In the genomic region with DNA sequence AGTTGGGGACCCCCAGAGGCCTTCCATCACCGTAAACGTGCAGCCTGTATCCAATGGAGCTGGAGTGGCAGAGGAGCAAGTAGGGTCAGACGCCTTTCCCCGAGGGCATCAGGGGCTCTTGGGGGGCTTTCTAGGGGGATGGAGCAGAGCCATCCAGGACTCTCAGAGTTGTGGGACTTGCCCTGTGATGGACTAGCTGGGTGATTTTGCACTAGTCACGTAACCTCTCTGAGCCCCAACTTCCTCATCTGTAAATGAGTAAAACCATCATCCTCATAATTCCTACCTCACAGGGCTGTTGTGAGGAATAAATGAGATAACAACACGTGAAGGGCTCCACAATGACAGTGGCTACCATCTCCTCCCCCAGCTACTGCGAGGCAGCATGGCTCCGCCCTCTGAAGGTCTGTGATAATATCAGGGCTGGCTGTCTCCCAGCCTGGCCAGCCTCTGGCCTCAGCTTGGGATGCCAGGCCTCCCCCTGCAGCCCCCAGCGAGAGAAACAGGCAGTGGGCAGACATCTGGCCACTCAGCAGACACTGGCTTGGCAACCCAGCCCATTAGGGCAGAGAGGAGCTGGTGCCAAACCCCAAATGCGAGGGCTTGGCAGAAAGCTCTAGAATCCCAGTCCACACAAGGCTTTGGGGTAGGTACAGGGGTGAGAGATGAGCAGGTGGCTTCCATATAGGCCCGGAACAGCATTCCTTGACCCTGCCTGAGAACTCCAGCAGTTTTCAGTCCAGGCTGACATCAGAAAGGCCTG, we compare ENCODE assay signal across 9 cellular contexts. TPM values are rescaled to one million over a fixed set of nuclear protein-coding genes. Genes with fewer than 3 reads are reported as not detected.
A peak's percentile ranks its signal among the peaks of the same experiment; 100 is the strongest.
DNase-seq lines count a peak whose midpoint lies in the region; ATAC-seq, FAIRE-seq and TF ChIP-seq lines count a peak whose summit lies in the region.
"Had no signal": no experiment of that assay in that cellular context is flagged by ENCODE, and none has a peak within 500 bp of the region (broad histone marks: within the 10 kb centered on the region; RNA-seq: fewer than 3 reads in every experiment).

No MANE protein-coding gene starts in this region.

- H3K36me3 ChIP-seq in K562 (ENCODE audit: control insufficient read depth, insufficient read depth, low read length): peaks cover 27% of the 10 kb centered on the region; the same call in 1 of the 3 replicates
- no peaks in the 10 kb centered on the region for H3K36me3 ChIP-seq in subcutaneous abdominal adipose tissue (ENCODE audit: control insufficient read depth in 5 of 5, insufficient read depth in 5 of 5, low read length in 5 of 5)
- H3K36me3 ChIP-seq in hepatocyte (replicated peaks; ENCODE audit: insufficient read depth, low read depth): no peaks in the 10 kb centered on the region

- H3K27ac ChIP-seq in K562 (ENCODE audit: extremely low read depth, low read depth, low read length) (0 out of 3 replicates have a peak overlapping the region, but pooled peaks have one; percentile 2), subcutaneous abdominal adipose tissue (ENCODE audit: low read depth, low read length) (peak overlapping the region; percentile 57), hepatocyte (no peak overlapping the region)

- no peaks in the 10 kb centered on the region for H3K9me2 ChIP-seq in hepatocyte (replicated peaks; ENCODE audit: insufficient read depth)

- H3K4me2 ChIP-seq in K562 (ENCODE audit: insufficient read depth, low read length) (peak overlapping the region; percentile 27; the same call in 1 of the 2 replicates), hepatocyte (no peak overlapping the region)

- intact Hi-C loops in K562 (cut with micrococcal nuclease): loop anchor here (1.0 to 5.0 kb wide), 4 partner anchors 19 to 268 kb away; a partner anchor contains a TSS
- intact Hi-C loops in lower leg skin (cut with DNase I; ENCODE audit: low total_unique reads): no loop called here

- FAIRE-seq in K562 (lab: Jason Lieb, UNC): peak; percentile 91

- TF ChIP-seq POLR2A in K562 (conservative IDR thresholded peaks at IDR 0.05): no peak
- no peak for TF ChIP-seq POLR2A in lower leg skin (IDR thresholded peaks at IDR 0.05)

- peaks cover 14% of the 10 kb centered on the region; the same call in 1 of the 3 replicates for H3K79me2 ChIP-seq in K562 (ENCODE audit: control insufficient read depth, insufficient read depth, low read length)
- no peaks in the 10 kb centered on the region for H3K79me2 ChIP-seq in hepatocyte

- no peak for TF ChIP-seq EP300 in K562 (IDR thresholded peaks at IDR 0.05; ENCODE audit: low read length)

- H3K9me1 ChIP-seq in K562 (ENCODE audit: control insufficient read depth, insufficient read depth, low read length): no peaks in the 10 kb centered on the region

- CTCF ChIA-PET in K562 (lab: Yijun Ruan, JAX; ENCODE audit: low intra/inter-chr PET ratio): interaction anchor here (1.5 to 5.9 kb wide), 2 partner anchors 16 to 19 kb away, joined by 3 to 41 read pairs; no protein-coding TSS in a partner anchor

- ATAC-seq in K562 (peak; percentile 79), GM18868 (IDR thresholded peaks at IDR 0.05; ENCODE audit: unreplicated experiment) (no peak)

- no peak overlapping the region for H3K4me3 ChIP-seq in K562
- H3K4me3 ChIP-seq in lower leg skin (ENCODE audit: low read depth, poor library complexity, severe bottlenecking): no peak overlapping the region
- H3K4me3 ChIP-seq in subcutaneous abdominal adipose tissue (ENCODE audit: low read depth in 1 of 5, low read length in 5 of 5): no peak overlapping the region
- H3K4me3 ChIP-seq in hepatocyte: no peak overlapping the region

- BruUV-seq in K562 (replicated peaks; lab: Mats Ljungman, UMichigan): no TSS peak

- WGBS in K562 (ENCODE audit: insufficient coverage, low coverage, missing lambda C conversion rate): 14% methylated on average over 11 of the region's 11 CpGs
- WGBS in lower leg skin, 2 donors: 48 to 53% methylated on average over 9 to 10 of the region's 11 CpGs
- 52% methylated on average over 10 of the region's 11 CpGs for WGBS in hepatocyte (ENCODE audit: low lambda C conversion rate, missing lambda C conversion rate)

- H4K20me1 ChIP-seq in K562 (replicated peaks; ENCODE audit: control insufficient read depth, insufficient read depth, low read length): peaks cover 5% of the 10 kb centered on the region; the same call in 1 of the 2 replicates
- no peaks in the 10 kb centered on the region for H4K20me1 ChIP-seq in hepatocyte (ENCODE audit: insufficient read depth, poor library complexity, severe bottlenecking)

- POLR2A ChIA-PET in K562 (lab: Yijun Ruan, JAX): interaction anchor here (0.6 to 3.7 kb wide), 7 partner anchors 10 to 282 kb away, joined by 3 to 24 read pairs (median 4); a partner anchor contains a TSS

- DNase-seq in NCI-H2196 treated with DMSO at 0.1 percent for 48 hours (lab: John Stamatoyannopoulos, UW; ENCODE audit: unreplicated experiment) (peak; percentile 45), K562 (ENCODE audit: extremely low read depth in 1 of 4, low spot score in 3 of 4) (peak; percentile 57 to 85 (median 68)), lower leg skin (ENCODE audit: low spot score in 2 of 2) (peak; percentile 12 to 70), GM13977 (ENCODE audit: low spot score) (no peak), hepatocyte (ENCODE audit: low spot score) (no peak), NCI-H345 treated with DMSO at 0.1 percent for 48 hours (lab: John Stamatoyannopoulos, UW; ENCODE audit: unreplicated experiment) (no peak)

- H3K9me3 ChIP-seq in K562 (replicated peaks; ENCODE audit: control insufficient read depth, insufficient read depth, low read depth, low read length) (no peaks in the 10 kb centered on the region), subcutaneous abdominal adipose tissue (ENCODE audit: control insufficient read depth in 5 of 5, low read length in 5 of 5) (no peaks in the 10 kb centered on the region), hepatocyte (ENCODE audit: low read depth) (no peaks in the 10 kb centered on the region)

- no peak for TF ChIP-seq CTCF in K562 (IDR thresholded peaks at IDR 0.05 in 2 of 3, conservative IDR thresholded peaks at IDR 0.05 in 1 of 3; ENCODE audit: insufficient read depth in 2 of 3, low read depth in 1 of 3, low read length in 3 of 3)
- no peak for TF ChIP-seq CTCF in lower leg skin (IDR thresholded peaks at IDR 0.05)
- TF ChIP-seq CTCF in GM13977 (IDR thresholded peaks at IDR 0.05; ENCODE audit: extremely low read depth, insufficient read depth, missing control alignments): no peak
- TF ChIP-seq CTCF in hepatocyte (IDR thresholded peaks at IDR 0.05; ENCODE audit: poor library complexity): no peak

- TF ChIP-seq RAD21 in K562 (CRISPR knock-in tag; conservative IDR thresholded peaks at IDR 0.05 in 1 of 2, IDR thresholded peaks at IDR 0.05 in 1 of 2): no peak; a peak in 1 of 4 replicates

- H3K4me1 ChIP-seq in K562 (replicated peaks in 1 of 2; ENCODE audit: control insufficient read depth in 2 of 2, insufficient read depth in 2 of 2, low read length in 2 of 2) (peaks cover 67 to 77% of the 10 kb centered on the region in 2 experiments), subcutaneous abdominal adipose tissue (ENCODE audit: control insufficient read depth in 5 of 5, insufficient read depth in 5 of 5, low read length in 5 of 5) (peaks cover 14 to 60% (median 50%) of the 10 kb centered on the region in 5 donors), hepatocyte (ENCODE audit: insufficient read depth) (peaks cover 22% of the 10 kb centered on the region)

- H3K9ac ChIP-seq in K562 (ENCODE audit: insufficient read depth in 1 of 2, low read depth in 2 of 2, low read length in 2 of 2): peak overlapping the region in 1 of 2 experiments; percentile 56; a peak in 2 of 4 replicates
- H3K9ac ChIP-seq in subcutaneous abdominal adipose tissue (ENCODE audit: low read length in 5 of 5): peak overlapping the region in 1 of 5 donors; percentile 29

- in situ Hi-C loops in K562 (cut with MboI): no loop called here
- in situ Hi-C loops in GM13977 (cut with MboI; ENCODE audit: low pct_unique_long_range_greater_than_20kb, low sequenced_read_pairs, unreplicated experiment): no loop called here

- no peak overlapping the region for H2AFZ ChIP-seq in K562 (ENCODE audit: low read depth, low read length)
- no peak overlapping the region for H2AFZ ChIP-seq in hepatocyte

- H3K27me3 ChIP-seq in K562 (ENCODE audit: control insufficient read depth in 2 of 2, insufficient read depth in 2 of 2, low read length in 2 of 2) (no peaks in the 10 kb centered on the region), subcutaneous abdominal adipose tissue (ENCODE audit: control insufficient read depth in 5 of 5, insufficient read depth in 4 of 5, low read length in 5 of 5) (no peaks in the 10 kb centered on the region), hepatocyte (no peaks in the 10 kb centered on the region)

RNA-seq across cellular contexts. Expression of a gene that starts 6.7 kb away (rescaled TPM):
- total RNA-seq in K562 (2011; cell fraction: chromatin; rRNA removed; ENCODE audit: low replicate concordance): 6.9 and 13.7 TPM in 2 replicates
- 8.2 and 9.0 TPM in 2 replicates for total RNA-seq in K562 (2011; cell fraction: nucleolus; rRNA removed)
- total RNA-seq in K562 (2011; cell fraction: nucleoplasm; rRNA removed): 6.3 and 7.4 TPM in 2 replicates
- total RNA-seq in K562 (2014; rRNA removed) (3.9 and 5.8 TPM in 2 replicates), K562 (2014; rRNA removed; fragmentation: Illumina TruSeq; extraction: Trizol) (3.6 TPM in 2 replicates), K562 (2015; rRNA removed; fragmentation: Illumina TruSeq; extraction: Trizol) (2.8 and 3.6 TPM in 2 replicates), K562 (2021) (16.9 TPM in 2 replicates), lower leg skin (10 to 100 TPM; 15.0 to 35.6 (median 18.1) TPM), hepatocyte (7.3 and 8.1 TPM in 2 replicates)
- polyA plus RNA-seq in K562 (2011; rRNA removed) (3.6 and 5.0 TPM in 2 replicates), K562 (2014; fragmentation: Illumina TruSeq; extraction: Trizol) (12.8 and 13.9 TPM in 2 replicates), K562 (2014; fragmentation: Nextera tagmentation; extraction: Ambion mirVana) (1 to 10 TPM; 3.4 to 5.8 TPM), K562 (2014; rRNA removed) (4.0 and 9.5 TPM in 2 replicates), hepatocyte (23.5 and 35.7 TPM in 2 replicates)
- polyA plus RNA-seq in K562 (2011; cell fraction: cytosol; rRNA removed): 4.5 and 4.7 TPM in 2 replicates
- 4.6 and 6.3 TPM in 2 replicates for polyA plus RNA-seq in K562 (2011; cell fraction: nucleus; rRNA removed)
- polyA plus RNA-seq in K562 (2012): 6.9 and 8.6 TPM in 2 replicates
- polyA minus RNA-seq in K562 (2011; rRNA and poly(A)+ RNA removed): 4.0 and 6.0 TPM in 2 replicates
- polyA minus RNA-seq in K562 (2011; cell fraction: cytosol; rRNA and poly(A)+ RNA removed): 7.5 and 9.8 TPM in 2 replicates
- 4.6 and 4.7 TPM in 2 replicates for polyA minus RNA-seq in K562 (2011; cell fraction: nucleus; rRNA and poly(A)+ RNA removed)

RNA-seq across cellular contexts. Expression of a gene that starts 28.3 kb away (rescaled TPM):
- not detected in 2 replicates for total RNA-seq in K562 (2011; cell fraction: chromatin; rRNA removed; ENCODE audit: low replicate concordance)
- not detected in 2 replicates for total RNA-seq in K562 (2011; cell fraction: nucleolus; rRNA removed)
- total RNA-seq in K562 (2011; cell fraction: nucleoplasm; rRNA removed): not detected in 2 replicates
- total RNA-seq in K562 (2014; rRNA removed): not detected in 2 replicates
- total RNA-seq in K562 (2014; rRNA removed; fragmentation: Illumina TruSeq; extraction: Trizol): not detected in 2 replicates
- total RNA-seq in K562 (2015; rRNA removed; fragmentation: Illumina TruSeq; extraction: Trizol): not detected in 2 replicates
- not detected in 2 replicates for total RNA-seq in K562 (2021)
- not detected in 2 replicates for polyA plus RNA-seq in K562 (2011; rRNA removed)
- polyA plus RNA-seq in K562 (2011; cell fraction: cytosol; rRNA removed): not detected in 2 replicates
- polyA plus RNA-seq in K562 (2011; cell fraction: nucleus; rRNA removed): not detected in 2 replicates
- polyA plus RNA-seq in K562 (2012): not detected in 2 replicates
- polyA plus RNA-seq in K562 (2014; fragmentation: Illumina TruSeq; extraction: Trizol): not detected in 2 replicates
- not detected for polyA plus RNA-seq in K562 (2014; fragmentation: Nextera tagmentation; extraction: Ambion mirVana)
- not detected in 2 replicates for polyA plus RNA-seq in K562 (2014; rRNA removed)
- polyA minus RNA-seq in K562 (2011; rRNA and poly(A)+ RNA removed): not detected in 2 replicates
- polyA minus RNA-seq in K562 (2011; cell fraction: cytosol; rRNA and poly(A)+ RNA removed): not detected in 2 replicates
- not detected in 2 replicates for polyA minus RNA-seq in K562 (2011; cell fraction: nucleus; rRNA and poly(A)+ RNA removed)
- not detected for total RNA-seq in lower leg skin
- 0.08 TPM in 1 of 2 replicates, not detected in the other for total RNA-seq in hepatocyte
- polyA plus RNA-seq in hepatocyte: not detected in 2 replicates
- total RNA-seq: Daoy had no signal

RNA-seq across cellular contexts. Expression of a gene that starts 34.1 kb away (rescaled TPM):
- 0.95 TPM in 1 of 2 replicates, not detected in the other for total RNA-seq in K562 (2011; cell fraction: chromatin; rRNA removed; ENCODE audit: low replicate concordance)
- 1.1 and 1.2 TPM in 2 replicates for total RNA-seq in K562 (2011; cell fraction: nucleolus; rRNA removed)
- total RNA-seq in K562 (2011; cell fraction: nucleoplasm; rRNA removed): 0.88 TPM in 1 of 2 replicates, not detected in the other
- total RNA-seq in K562 (2014; rRNA removed) (0.18 and 0.82 TPM in 2 replicates), K562 (2014; rRNA removed; fragmentation: Illumina TruSeq; extraction: Trizol) (0.13 and 0.18 TPM in 2 replicates), K562 (2015; rRNA removed; fragmentation: Illumina TruSeq; extraction: Trizol) (0.22 TPM in 1 of 2 replicates, not detected in the other), K562 (2021) (0.47 and 0.65 TPM in 2 replicates), lower leg skin (10 to 100 TPM in 1 of 4 donors, 1 to 10 TPM in 3; 4.2 to 14.3 (median 8.6) TPM), hepatocyte (12.5 and 13.7 TPM in 2 replicates)
- polyA plus RNA-seq in K562 (2011; rRNA removed) (0.35 and 0.41 TPM in 2 replicates), K562 (2014; fragmentation: Illumina TruSeq; extraction: Trizol) (0.19 and 0.25 TPM in 2 replicates), K562 (2014; fragmentation: Nextera tagmentation; extraction: Ambion mirVana) (under 1 TPM in 1 of 2 experiments, not detected in 1; 0.07 TPM), K562 (2014; rRNA removed) (0.45 and 0.76 TPM in 2 replicates), hepatocyte (18.0 and 23.6 TPM in 2 replicates)
- polyA plus RNA-seq in K562 (2011; cell fraction: cytosol; rRNA removed): 0.46 and 1.2 TPM in 2 replicates
- polyA plus RNA-seq in K562 (2011; cell fraction: nucleus; rRNA removed): 1.4 and 1.5 TPM in 2 replicates
- 0.35 and 0.79 TPM in 2 replicates for polyA plus RNA-seq in K562 (2012)
- 0.12 TPM in 1 of 2 replicates, not detected in the other for polyA minus RNA-seq in K562 (2011; rRNA and poly(A)+ RNA removed)
- polyA minus RNA-seq in K562 (2011; cell fraction: cytosol; rRNA and poly(A)+ RNA removed): not detected in 2 replicates
- polyA minus RNA-seq in K562 (2011; cell fraction: nucleus; rRNA and poly(A)+ RNA removed): 0.44 and 0.54 TPM in 2 replicates

RNA-seq across cellular contexts. Expression of a gene that starts 40.5 kb away (rescaled TPM):
- total RNA-seq in K562 (2011; cell fraction: chromatin; rRNA removed; ENCODE audit: low replicate concordance): 18.1 and 52.5 TPM in 2 replicates
- 71.2 and 72.0 TPM in 2 replicates for total RNA-seq in K562 (2011; cell fraction: nucleolus; rRNA removed)
- total RNA-seq in K562 (2011; cell fraction: nucleoplasm; rRNA removed): 65.0 and 76.6 TPM in 2 replicates
- total RNA-seq in K562 (2014; rRNA removed): 7.3 and 10.0 TPM in 2 replicates
- 8.7 and 9.3 TPM in 2 replicates for total RNA-seq in K562 (2014; rRNA removed; fragmentation: Illumina TruSeq; extraction: Trizol)
- total RNA-seq in K562 (2015; rRNA removed; fragmentation: Illumina TruSeq; extraction: Trizol): 12.7 and 13.9 TPM in 2 replicates
- 50.0 and 53.6 TPM in 2 replicates for total RNA-seq in K562 (2021)
- polyA plus RNA-seq in K562 (2011; rRNA removed): 16.3 and 27.7 TPM in 2 replicates
- polyA plus RNA-seq in K562 (2011; cell fraction: cytosol; rRNA removed): 48.6 and 60.9 TPM in 2 replicates
- 20.0 and 26.8 TPM in 2 replicates for polyA plus RNA-seq in K562 (2011; cell fraction: nucleus; rRNA removed)
- 40.1 and 40.8 TPM in 2 replicates for polyA plus RNA-seq in K562 (2012)
- polyA plus RNA-seq in K562 (2014; fragmentation: Illumina TruSeq; extraction: Trizol): 39.5 and 48.8 TPM in 2 replicates
- 1 to 10 TPM; 5.3 to 8.4 TPM for polyA plus RNA-seq in K562 (2014; fragmentation: Nextera tagmentation; extraction: Ambion mirVana)
- 25.9 and 26.7 TPM in 2 replicates for polyA plus RNA-seq in K562 (2014; rRNA removed)
- polyA minus RNA-seq in K562 (2011; rRNA and poly(A)+ RNA removed): 24.3 and 29.3 TPM in 2 replicates
- polyA minus RNA-seq in K562 (2011; cell fraction: cytosol; rRNA and poly(A)+ RNA removed): 44.8 and 51.4 TPM in 2 replicates
- 19.1 and 29.9 TPM in 2 replicates for polyA minus RNA-seq in K562 (2011; cell fraction: nucleus; rRNA and poly(A)+ RNA removed)
- total RNA-seq in lower leg skin: 10 to 100 TPM in 3 of 4 donors, 1 to 10 TPM in 1; 6.7 to 16.8 (median 13.1) TPM
- total RNA-seq in hepatocyte: 15.5 and 15.8 TPM in 2 replicates
- 35.5 and 46.9 TPM in 2 replicates for polyA plus RNA-seq in hepatocyte

RNA-seq across cellular contexts. Expression of a gene that starts 48.2 kb away (rescaled TPM):
- 0.09 TPM in 1 of 2 replicates, not detected in the other for total RNA-seq in K562 (2011; cell fraction: chromatin; rRNA removed; ENCODE audit: low replicate concordance)
- 0.17 and 0.39 TPM in 2 replicates for total RNA-seq in K562 (2011; cell fraction: nucleolus; rRNA removed)
- total RNA-seq in K562 (2011; cell fraction: nucleoplasm; rRNA removed): 0.07 and 0.38 TPM in 2 replicates
- total RNA-seq in K562 (2014; rRNA removed) (0.18 and 0.29 TPM in 2 replicates), K562 (2014; rRNA removed; fragmentation: Illumina TruSeq; extraction: Trizol) (0.06 and 0.15 TPM in 2 replicates), K562 (2015; rRNA removed; fragmentation: Illumina TruSeq; extraction: Trizol) (0.07 and 0.08 TPM in 2 replicates), K562 (2021) (0.20 and 0.40 TPM in 2 replicates), lower leg skin (10 to 100 TPM in 1 of 4 donors, 1 to 10 TPM in 1, under 1 TPM in 2; 0.52 to 15.3 (median 2.7) TPM), hepatocyte (43.3 and 52.1 TPM in 2 replicates)
- polyA plus RNA-seq in K562 (2011; rRNA removed) (not detected in 2 replicates), K562 (2014; fragmentation: Illumina TruSeq; extraction: Trizol) (not detected in 2 replicates), K562 (2014; fragmentation: Nextera tagmentation; extraction: Ambion mirVana) (not detected), K562 (2014; rRNA removed) (not detected in 2 replicates), hepatocyte (117 and 156 TPM in 2 replicates)
- 0.12 TPM in 1 of 2 replicates, not detected in the other for polyA plus RNA-seq in K562 (2011; cell fraction: cytosol; rRNA removed)
- polyA plus RNA-seq in K562 (2011; cell fraction: nucleus; rRNA removed): 0.10 TPM in 1 of 2 replicates, not detected in the other
- polyA plus RNA-seq in K562 (2012): not detected in 2 replicates
- polyA minus RNA-seq in K562 (2011; rRNA and poly(A)+ RNA removed): 0.06 and 0.11 TPM in 2 replicates
- not detected in 2 replicates for polyA minus RNA-seq in K562 (2011; cell fraction: cytosol; rRNA and poly(A)+ RNA removed)
- under 0.01 and 0.11 TPM in 2 replicates for polyA minus RNA-seq in K562 (2011; cell fraction: nucleus; rRNA and poly(A)+ RNA removed)

Comparison
In these comparisons a context has a peak if more than half of its experiments do, and no peak if none do; other contexts are left out.
1. DNase-seq: peak in NCI-H2196 treated with DMSO at 0.1 percent for 48 hours (single experiment), K562 (4 of 4) and lower leg skin (2 of 2); none in GM13977 (single experiment), hepatocyte (single experiment) and NCI-H345 treated with DMSO at 0.1 percent for 48 hours (single experiment).